In the genomic region with DNA sequence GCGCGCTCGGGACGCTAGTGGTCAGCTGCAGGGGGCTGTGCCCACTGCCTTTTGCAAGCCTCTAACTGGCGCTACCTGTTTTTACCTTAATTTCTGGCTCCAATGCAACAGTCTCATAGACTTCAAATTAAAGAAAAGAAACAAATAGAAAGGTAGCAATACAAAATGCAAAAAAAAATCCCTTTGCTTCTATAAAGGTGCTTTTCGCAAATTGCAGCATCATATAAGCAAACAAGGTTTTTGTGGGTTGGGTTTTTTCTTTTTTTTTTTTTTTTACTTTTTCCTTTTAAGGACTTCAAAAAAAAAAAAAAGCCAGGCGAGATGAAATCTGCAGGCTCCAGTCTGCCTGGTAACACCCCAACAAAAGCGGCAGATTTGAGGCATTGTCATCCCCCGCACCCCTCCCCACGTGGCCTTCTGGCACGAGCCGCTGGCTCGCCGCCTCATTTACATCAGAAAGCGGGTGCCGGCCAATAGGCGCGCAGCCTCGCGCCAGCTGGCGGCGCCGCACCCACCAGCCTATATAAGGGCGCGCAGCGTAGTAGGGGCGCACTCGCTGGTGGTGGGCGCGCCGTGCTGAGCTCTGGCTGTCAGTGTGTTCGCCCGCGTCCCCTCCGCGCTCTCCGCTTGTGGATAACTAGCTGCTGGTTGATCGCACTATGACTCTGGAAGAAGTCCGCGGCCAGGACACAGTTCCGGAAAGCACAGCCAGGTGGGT, we compare ENCODE assay signal across 8 cellular contexts. TPM values are rescaled to one million over a fixed set of nuclear protein-coding genes. Genes with fewer than 3 reads are reported as not detected.
DNase-seq lines count a peak whose midpoint lies in the region; ATAC-seq and TF ChIP-seq lines count a peak whose summit lies in the region.

A gene with protein sequence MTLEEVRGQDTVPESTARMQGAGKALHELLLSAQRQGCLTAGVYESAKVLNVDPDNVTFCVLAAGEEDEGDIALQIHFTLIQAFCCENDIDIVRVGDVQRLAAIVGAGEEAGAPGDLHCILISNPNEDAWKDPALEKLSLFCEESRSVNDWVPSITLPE (plus strand): TSS at position 550 of the 718 bp plus-strand sequence. CDS start 110 bp downstream, at position 660.

- H3K27ac ChIP-seq in CD4-positive, alpha-beta T cell (ENCODE audit: low read depth, low read length) = peak within 1 kb of the TSS; percentile 29
- H3K27ac ChIP-seq in right atrium auricular region = peak within 1 kb of the TSS; percentile 95 to 97
- peak within 1 kb of the TSS; percentile 88 to 89 for H3K27ac ChIP-seq in prostate gland
- peak within 1 kb of the TSS; percentile 94 for H3K27ac ChIP-seq in upper lobe of right lung

- H3K9me3 ChIP-seq in CD4-positive, alpha-beta T cell (ENCODE audit: control insufficient read depth, low read length) = no peaks in the 10 kb centered on the region
- H3K9me3 ChIP-seq in right atrium auricular region = no peaks in the 10 kb centered on the region
- H3K9me3 ChIP-seq in prostate gland = no peaks in the 10 kb centered on the region
- H3K9me3 ChIP-seq in upper lobe of right lung = no peaks in the 10 kb centered on the region

- no peaks in the 10 kb centered on the region for H3K27me3 ChIP-seq in CD4-positive, alpha-beta T cell (ENCODE audit: control insufficient read depth, insufficient read depth, low read length)
- H3K27me3 ChIP-seq in right atrium auricular region (no peaks in the 10 kb centered on the region), prostate gland (replicated peaks; ENCODE audit: insufficient read depth) (no peaks in the 10 kb centered on the region), upper lobe of right lung (no peaks in the 10 kb centered on the region)

- intact Hi-C loops in CD4-positive, alpha-beta T cell (cut with DNase I, micrococcal nuclease) = loop anchor here (5.0 kb wide), 3 partner anchors 138 to 1818 kb away; partner anchors contain the start of gene NFIL3 (in 1 of the 2)
- intact Hi-C loops in prostate gland (cut with DNase I) (loop anchor here (5.0 to 10.0 kb wide), 2 partner anchors 200 to 323 kb away; no protein-coding TSS in a partner anchor), upper lobe of right lung (cut with DNase I) (loop anchor here (5.0 kb wide), 1 partner anchor 498 kb away; no protein-coding TSS in a partner anchor)

- H3K36me3 Mint-ChIP-seq in CD4-positive, alpha-beta T cell (ENCODE audit: low read depth) = no peaks in the 10 kb centered on the region
- H3K36me3 Mint-ChIP-seq in T-helper 1 cell treated with Interleukin-12 subunit alpha and Interleukin-12 subunit beta and Interleukin-4 antibody, amounts not matched to agents 30 μg/mL and 1 μg/mL, for 36 hours (ENCODE audit: low read depth) = peaks cover 21% of the 10 kb centered on the region

- TF ChIP-seq POLR2A in prostate gland (IDR thresholded peaks at IDR 0.05) = peak; percentile 97

- H3K4me1 ChIP-seq in right atrium auricular region (peaks cover 0 to 41% of the 10 kb centered on the region in 2 donors), prostate gland (replicated peaks) (no peaks in the 10 kb centered on the region), upper lobe of right lung (peaks cover 29% of the 10 kb centered on the region)

- 2% methylated on average over 37 of the region's 41 CpGs for WGBS in prostate gland

- H3K36me3 ChIP-seq in right atrium auricular region = peaks cover 20% of the 10 kb centered on the region
- no peaks in the 10 kb centered on the region for H3K36me3 ChIP-seq in prostate gland
- no peaks in the 10 kb centered on the region for H3K36me3 ChIP-seq in upper lobe of right lung

- peak; percentile 77 for ATAC-seq in CD4-positive, alpha-beta T cell (ENCODE audit: poor library complexity)
- ATAC-seq in GM21786 (IDR thresholded peaks at IDR 0.05; ENCODE audit: unreplicated experiment) = peak; percentile 36
- ATAC-seq in upper lobe of right lung = peak; percentile 72

- DNase-seq in CD4-positive, alpha-beta T cell = peak; percentile 75 to 94 (median 84)
- DNase-seq in NCI-H1092 (lab: John Stamatoyannopoulos, UW) (peak; percentile 95), amygdala (lab: John Stamatoyannopoulos, UW) (peak; percentile 32 to 96 (median 84)), right atrium auricular region (ENCODE audit: low spot score) (peak; percentile 95), prostate gland (ENCODE audit: low spot score) (peak; percentile 90), upper lobe of right lung (peak; percentile 96)

- H3K27me3 Mint-ChIP-seq in CD4-positive, alpha-beta T cell = no peaks in the 10 kb centered on the region
- H3K27me3 Mint-ChIP-seq in T-helper 1 cell treated with Interleukin-12 subunit alpha and Interleukin-12 subunit beta and Interleukin-4 antibody, amounts not matched to agents 30 μg/mL and 1 μg/mL, for 36 hours (ENCODE audit: low read depth) = peaks cover 8% of the 10 kb centered on the region

- no peak for TF ChIP-seq CTCF in CD4-positive, alpha-beta T cell (IDR thresholded peaks at IDR 0.05)
- no peak for TF ChIP-seq CTCF in right atrium auricular region (IDR thresholded peaks at IDR 0.05)
- peak in 2 of 4 experiments; percentile 20 to 53 for TF ChIP-seq CTCF in prostate gland (IDR thresholded peaks at IDR 0.05)
- no peak for TF ChIP-seq CTCF in upper lobe of right lung (IDR thresholded peaks at IDR 0.05)

- POLR2A ChIA-PET in CD4-positive, alpha-beta T cell (lab: Charles Lee) = interaction anchor here (3.0 kb wide), 1 partner anchor 497 kb away, joined by 27 read pairs; no protein-coding TSS in a partner anchor

- H3K4me3 ChIP-seq in right atrium auricular region (peak within 1 kb of the TSS; percentile 79 to 84), prostate gland (peak within 1 kb of the TSS; percentile 61 to 65), upper lobe of right lung (peak within 1 kb of the TSS; percentile 74)

- H3K9me3 Mint-ChIP-seq in CD4-positive, alpha-beta T cell = no peaks in the 10 kb centered on the region
- no peaks in the 10 kb centered on the region for H3K9me3 Mint-ChIP-seq in T-helper 1 cell treated with Interleukin-12 subunit alpha and Interleukin-12 subunit beta and Interleukin-4 antibody, amounts not matched to agents 30 μg/mL and 1 μg/mL, for 36 hours

- peak within 1 kb of the TSS; percentile 91 for H3K27ac Mint-ChIP-seq in CD4-positive, alpha-beta T cell
- H3K27ac Mint-ChIP-seq in T-helper 1 cell treated with Interleukin-12 subunit alpha and Interleukin-12 subunit beta and Interleukin-4 antibody, amounts not matched to agents 30 μg/mL and 1 μg/mL, for 36 hours = peak within 1 kb of the TSS; percentile 90

- H3K4me1 Mint-ChIP-seq in CD4-positive, alpha-beta T cell (ENCODE audit: low read depth) = peaks cover 29% of the 10 kb centered on the region
- peaks cover 28% of the 10 kb centered on the region for H3K4me1 Mint-ChIP-seq in T-helper 1 cell treated with Interleukin-12 subunit alpha and Interleukin-12 subunit beta and Interleukin-4 antibody, amounts not matched to agents 30 μg/mL and 1 μg/mL, for 36 hours (ENCODE audit: low read depth)

- peak within 1 kb of the TSS; percentile 89 for H3K4me3 Mint-ChIP-seq in CD4-positive, alpha-beta T cell
- peak within 1 kb of the TSS; percentile 97 for H3K4me3 Mint-ChIP-seq in T-helper 1 cell treated with Interleukin-12 subunit alpha and Interleukin-12 subunit beta and Interleukin-4 antibody, amounts not matched to agents 30 μg/mL and 1 μg/mL, for 36 hours

- CTCF ChIA-PET in CD4-positive, alpha-beta T cell (lab: Charles Lee) = no interaction called here

RNA-seq across cellular contexts. Expression of the gene that starts here (rescaled TPM):
- 10 to 100 TPM; 15.6 to 16.1 TPM for total RNA-seq in CD4-positive, alpha-beta T cell
- total RNA-seq in right atrium auricular region (100 to 1,000 TPM in 1 of 2 donors, 10 to 100 TPM in 1; 80.0 to 294 TPM), prostate gland (10 to 100 TPM; 28.4 to 88.5 TPM), upper lobe of right lung (19.8 TPM)

Comparison
In these comparisons a context has a peak if more than half of its experiments do, and no peak if none do; other contexts are left out.
1. Peak in every context shown above with its lines: DNase-seq, ATAC-seq, H3K4me3 ChIP-seq and H3K27ac ChIP-seq.
2. H3K27ac ChIP-seq: peak in every context shown above with its lines; median percentile 96 in right atrium auricular region; 94 in upper lobe of right lung; 88 in prostate gland; 29 in CD4-positive, alpha-beta T cell.